Comparison of ENCODE assay signal across 8 cellular contexts in the genomic region with DNA sequence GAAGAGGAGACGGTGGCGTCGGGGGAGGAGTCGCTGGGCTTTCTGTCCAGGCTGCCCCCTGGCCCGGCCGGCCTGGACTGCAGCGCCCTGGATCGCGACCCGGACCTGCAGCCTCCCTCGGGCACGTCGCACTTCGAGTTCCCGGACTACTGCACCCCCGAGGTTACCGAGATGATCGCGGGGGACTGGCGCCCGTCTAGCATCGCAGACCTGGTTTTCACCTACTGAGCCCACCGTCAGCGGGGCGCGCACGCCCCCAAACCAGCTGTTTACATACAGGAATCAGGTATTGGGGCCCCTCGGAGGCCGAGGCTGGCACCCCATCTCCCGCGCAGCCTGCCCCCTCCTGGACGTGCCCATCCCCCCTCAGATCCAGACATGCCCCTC. TPM values are rescaled to one million over a fixed set of nuclear protein-coding genes. Genes with fewer than 3 reads are reported as not detected.
DNase-seq lines count a peak whose midpoint lies in the region; TF ChIP-seq lines count a peak whose summit lies in the region.

No MANE protein-coding gene starts in this region.

- H3K4me3 ChIP-seq in HAP-1 (peak overlapping the region; percentile 70), right atrium auricular region (peak overlapping the region; percentile 70 to 73), skeletal muscle satellite cell (ENCODE audit: low read length) (peak overlapping the region; percentile 81)

- no peak overlapping the region for H3K27ac Mint-ChIP-seq in activated T-helper 1 cell treated with anti-CD3 and anti-CD28 coated beads, Interleukin-12 subunit alpha, Interleukin-12 subunit beta, Interleukin-2, Interleukin-4 antibody, amounts not matched to agents 30 ng/mL and 10 ng/mL and 1 ng/mL, durations not matched to agents 14 hours and 24 hours and 36 hours

- DNase-seq in ACHN: peak; percentile 31
- peak in 1 of 2 experiments; percentile 64 for DNase-seq in HAP-1 (ENCODE audit: low spot score in 2 of 2)
- no peak for DNase-seq in activated T-helper 1 cell treated with anti-CD3 and anti-CD28 coated beads, Interleukin-12 subunit alpha, Interleukin-12 subunit beta, Interleukin-2, Interleukin-4 antibody, amounts not matched to agents 30 ng/mL and 10 ng/mL and 1 ng/mL, durations not matched to agents 14 hours and 24 hours and 36 hours (ENCODE audit: low spot score)
- DNase-seq in right atrium auricular region (ENCODE audit: low spot score): no peak
- DNase-seq in NK-92 treated with Interleukin-12 subunit alpha and Interleukin-12 subunit beta, amount 100 ng/mL, for 24 hours (lab: John Stamatoyannopoulos, UW): no peak
- DNase-seq in cortex of kidney (lab: John Stamatoyannopoulos, UW): no peak
- no peak for DNase-seq in occipital lobe (lab: John Stamatoyannopoulos, UW)

- H3K9me3 ChIP-seq in HAP-1 (no peaks in the 10 kb centered on the region), right atrium auricular region (no peaks in the 10 kb centered on the region), skeletal muscle satellite cell (replicated peaks; ENCODE audit: low read length) (no peaks in the 10 kb centered on the region)

- H3K4me2 ChIP-seq in skeletal muscle satellite cell (ENCODE audit: low read length): peak overlapping the region; percentile 88

- H3K4me1 ChIP-seq in HAP-1 (peaks cover 7% of the 10 kb centered on the region), right atrium auricular region (peaks cover 0 to 39% of the 10 kb centered on the region in 2 donors), skeletal muscle satellite cell (ENCODE audit: control insufficient read depth, insufficient read depth, low read length) (peaks cover 32% of the 10 kb centered on the region)

- H3K27ac ChIP-seq in right atrium auricular region: peak overlapping the region; percentile 91 to 95

- peaks cover 6% of the 10 kb centered on the region for H3K27me3 Mint-ChIP-seq in activated T-helper 1 cell treated with anti-CD3 and anti-CD28 coated beads, Interleukin-12 subunit alpha, Interleukin-12 subunit beta, Interleukin-2, Interleukin-4 antibody, amounts not matched to agents 30 ng/mL and 10 ng/mL and 1 ng/mL, durations not matched to agents 14 hours and 24 hours and 36 hours (ENCODE audit: insufficient read depth)

- peaks cover 2% of the 10 kb centered on the region for H3K36me3 Mint-ChIP-seq in activated T-helper 1 cell treated with anti-CD3 and anti-CD28 coated beads, Interleukin-12 subunit alpha, Interleukin-12 subunit beta, Interleukin-2, Interleukin-4 antibody, amounts not matched to agents 30 ng/mL and 10 ng/mL and 1 ng/mL, durations not matched to agents 14 hours and 24 hours and 36 hours (ENCODE audit: low read depth)

- H3K27me3 ChIP-seq in HAP-1 (ENCODE audit: low read depth): no peaks in the 10 kb centered on the region
- no peaks in the 10 kb centered on the region for H3K27me3 ChIP-seq in right atrium auricular region
- H3K27me3 ChIP-seq in skeletal muscle satellite cell (ENCODE audit: control insufficient read depth, insufficient read depth, low read length): no peaks in the 10 kb centered on the region

- H3K4me3 Mint-ChIP-seq in activated T-helper 1 cell treated with anti-CD3 and anti-CD28 coated beads, Interleukin-12 subunit alpha, Interleukin-12 subunit beta, Interleukin-2, Interleukin-4 antibody, amounts not matched to agents 30 ng/mL and 10 ng/mL and 1 ng/mL, durations not matched to agents 14 hours and 24 hours and 36 hours: peak overlapping the region; percentile 68

- intact Hi-C loops in activated T-helper 1 cell treated with anti-CD3 and anti-CD28 coated beads, Interleukin-12 subunit alpha, Interleukin-12 subunit beta, Interleukin-2, Interleukin-4 antibody, amounts not matched to agents 30 ng/mL and 10 ng/mL and 1 ng/mL, durations not matched to agents 14 hours and 24 hours and 36 hours (cut with micrococcal nuclease): no loop called here

- no peak for TF ChIP-seq CTCF in right atrium auricular region (IDR thresholded peaks at IDR 0.05)

- H3K9ac ChIP-seq in skeletal muscle satellite cell (ENCODE audit: low read depth, low read length): peak overlapping the region; percentile 79

- peaks cover 17% of the 10 kb centered on the region for H3K36me3 ChIP-seq in HAP-1 (replicated peaks)
- no peaks in the 10 kb centered on the region for H3K36me3 ChIP-seq in right atrium auricular region
- no peaks in the 10 kb centered on the region for H3K36me3 ChIP-seq in skeletal muscle satellite cell (ENCODE audit: insufficient read depth, low read length)

- no peaks in the 10 kb centered on the region for H3K9me3 Mint-ChIP-seq in activated T-helper 1 cell treated with anti-CD3 and anti-CD28 coated beads, Interleukin-12 subunit alpha, Interleukin-12 subunit beta, Interleukin-2, Interleukin-4 antibody, amounts not matched to agents 30 ng/mL and 10 ng/mL and 1 ng/mL, durations not matched to agents 14 hours and 24 hours and 36 hours

- in situ Hi-C loops in ACHN (cut with HindIII; ENCODE audit: low pct_ligation_motif_present, low pct_unique_long_range_greater_than_20kb, low sequenced_read_pairs): no loop called here
- in situ Hi-C loops in HAP-1 (cut with MboI; ENCODE audit: low sequenced_read_pairs): no loop called here

- peaks cover 34% of the 10 kb centered on the region for H3K4me1 Mint-ChIP-seq in activated T-helper 1 cell treated with anti-CD3 and anti-CD28 coated beads, Interleukin-12 subunit alpha, Interleukin-12 subunit beta, Interleukin-2, Interleukin-4 antibody, amounts not matched to agents 30 ng/mL and 10 ng/mL and 1 ng/mL, durations not matched to agents 14 hours and 24 hours and 36 hours (ENCODE audit: low read depth)

RNA-seq across cellular contexts. Expression of gene SOX12, which starts 1.3 kb away (rescaled TPM):
- total RNA-seq in activated T-helper 1 cell treated with anti-CD3 and anti-CD28 coated beads, Interleukin-12 subunit alpha, Interleukin-12 subunit beta, Interleukin-2, Interleukin-4 antibody, amounts not matched to agents 30 ng/mL and 10 ng/mL and 1 ng/mL, durations not matched to agents 14 hours and 24 hours and 36 hours: 7.4 and 7.6 TPM in 2 replicates
- 1 to 10 TPM; 5.3 TPM for total RNA-seq in right atrium auricular region
- 3.3 and 4.2 TPM in 2 replicates for total RNA-seq in skeletal muscle satellite cell (2012; rRNA removed)
- total RNA-seq in occipital lobe: 9.4 TPM

RNA-seq across cellular contexts. Expression of gene NRSN2, which starts 20.3 kb away (rescaled TPM):
- 5.1 and 6.5 TPM in 2 replicates for total RNA-seq in activated T-helper 1 cell treated with anti-CD3 and anti-CD28 coated beads, Interleukin-12 subunit alpha, Interleukin-12 subunit beta, Interleukin-2, Interleukin-4 antibody, amounts not matched to agents 30 ng/mL and 10 ng/mL and 1 ng/mL, durations not matched to agents 14 hours and 24 hours and 36 hours
- 10 to 100 TPM; 30.6 to 30.7 TPM for total RNA-seq in right atrium auricular region
- 18.0 and 28.8 TPM in 2 replicates for total RNA-seq in skeletal muscle satellite cell (2012; rRNA removed)
- total RNA-seq in occipital lobe: 27.0 TPM

RNA-seq across cellular contexts. Expression of gene ZCCHC3, which starts 29.3 kb away (rescaled TPM):
- 25.9 TPM in 2 replicates for total RNA-seq in activated T-helper 1 cell treated with anti-CD3 and anti-CD28 coated beads, Interleukin-12 subunit alpha, Interleukin-12 subunit beta, Interleukin-2, Interleukin-4 antibody, amounts not matched to agents 30 ng/mL and 10 ng/mL and 1 ng/mL, durations not matched to agents 14 hours and 24 hours and 36 hours
- total RNA-seq in right atrium auricular region (10 to 100 TPM; 10.2 to 14.4 TPM), occipital lobe (27.0 TPM)
- total RNA-seq in skeletal muscle satellite cell (2012; rRNA removed): 3.7 and 4.1 TPM in 2 replicates

RNA-seq across cellular contexts. Expression of gene C20orf96, which starts 36.1 kb away (rescaled TPM):
- 4.3 and 4.7 TPM in 2 replicates for total RNA-seq in activated T-helper 1 cell treated with anti-CD3 and anti-CD28 coated beads, Interleukin-12 subunit alpha, Interleukin-12 subunit beta, Interleukin-2, Interleukin-4 antibody, amounts not matched to agents 30 ng/mL and 10 ng/mL and 1 ng/mL, durations not matched to agents 14 hours and 24 hours and 36 hours
- total RNA-seq in right atrium auricular region (1 to 10 TPM; 2.4 to 3.4 TPM), occipital lobe (3.3 TPM)
- total RNA-seq in skeletal muscle satellite cell (2012; rRNA removed): 1.1 and 1.8 TPM in 2 replicates

RNA-seq across cellular contexts. Expression of gene TRIB3, which starts 53.9 kb away (rescaled TPM):
- 37.1 and 39.5 TPM in 2 replicates for total RNA-seq in activated T-helper 1 cell treated with anti-CD3 and anti-CD28 coated beads, Interleukin-12 subunit alpha, Interleukin-12 subunit beta, Interleukin-2, Interleukin-4 antibody, amounts not matched to agents 30 ng/mL and 10 ng/mL and 1 ng/mL, durations not matched to agents 14 hours and 24 hours and 36 hours
- total RNA-seq in right atrium auricular region: 1 to 10 TPM in 1 of 2 donors, under 1 TPM in 1; 0.33 to 4.2 TPM
- total RNA-seq in skeletal muscle satellite cell (2012; rRNA removed): 23.8 and 58.3 TPM in 2 replicates
- 12.5 TPM for total RNA-seq in occipital lobe
